In the genomic region with DNA sequence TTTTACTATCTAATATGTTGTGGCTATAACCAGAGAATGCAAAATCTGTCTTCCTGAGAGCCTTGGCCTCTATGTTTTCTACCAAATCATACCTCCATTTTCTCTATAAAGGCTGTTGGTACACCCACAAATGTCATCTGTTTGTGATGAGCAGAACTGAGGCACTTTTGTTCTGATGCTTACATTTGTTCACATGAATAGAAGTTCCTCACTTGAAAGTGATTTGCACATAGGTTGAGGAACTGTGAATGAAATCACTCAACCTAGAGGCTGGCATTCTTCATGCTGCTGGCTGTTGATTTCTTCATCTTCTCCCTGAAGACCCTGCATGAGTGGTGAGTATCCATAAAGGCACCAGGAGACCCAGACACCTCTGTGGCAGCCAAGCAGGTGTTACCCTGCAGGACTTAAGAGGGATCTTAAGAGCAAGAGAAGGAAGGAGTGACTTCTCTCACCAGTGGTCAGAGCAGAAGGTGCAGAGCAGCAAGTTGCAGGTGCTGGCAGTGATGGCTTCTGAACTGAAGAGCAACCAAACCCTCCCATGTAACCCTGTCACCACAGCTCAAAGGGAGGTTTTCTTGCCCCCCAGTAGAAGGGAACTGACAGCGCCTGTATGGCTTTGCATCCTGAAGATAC, we compare ENCODE assay signal across 16 cellular contexts.
A peak's percentile ranks its signal among the peaks of the same experiment; 100 is the strongest.
DNase-seq lines count a peak whose midpoint lies in the region; ATAC-seq and TF ChIP-seq lines count a peak whose summit lies in the region.
"Had no signal": no experiment of that assay in that cellular context is flagged by ENCODE, and none has a peak within 500 bp of the region (broad histone marks: within the 10 kb centered on the region; RNA-seq: fewer than 3 reads in every experiment).

No MANE protein-coding gene starts in this region.

- no peak for TF ChIP-seq POLR2A in adrenal gland (IDR thresholded peaks at IDR 0.05)

- ATAC-seq in GM21390 (IDR thresholded peaks at IDR 0.05; ENCODE audit: unreplicated experiment), result no peak
- ATAC-seq: K562 had no signal

- H4K20me1 ChIP-seq in osteoblast (ENCODE audit: insufficient read depth, low read length), result no peaks in the 10 kb centered on the region

- H3K4me3 Mint-ChIP-seq in HFFc6 (peak overlapping the region; percentile 37; the same call in 1 of the 2 replicates), endodermal cell (no peak overlapping the region)
- H3K4me3 Mint-ChIP-seq: CD14-positive monocyte had no signal

- H3K9me3 ChIP-seq in A673 (ENCODE audit: low read depth, low read length, poor library complexity, severe bottlenecking) (no peaks in the 10 kb centered on the region), endodermal cell (ENCODE audit: control insufficient read depth, low read length) (no peaks in the 10 kb centered on the region), osteoblast (ENCODE audit: low read depth, low read length) (no peaks in the 10 kb centered on the region), adrenal gland (replicated peaks in 1 of 3) (no peaks in the 10 kb centered on the region)

- peaks cover 51% of the 10 kb centered on the region for H3K36me3 Mint-ChIP-seq in HFFc6 (ENCODE audit: low read depth)
- no peaks in the 10 kb centered on the region for H3K36me3 Mint-ChIP-seq in endodermal cell (ENCODE audit: low read depth)
- H3K36me3 Mint-ChIP-seq: CD14-positive monocyte had no signal

- H3K9me3 Mint-ChIP-seq in HFFc6 (no peaks in the 10 kb centered on the region), endodermal cell (no peaks in the 10 kb centered on the region)
- H3K9me3 Mint-ChIP-seq: CD14-positive monocyte had no signal

- intact Hi-C loops in A673 (cut with micrococcal nuclease; ENCODE audit: unreplicated experiment) (no loop called here), adrenal gland (cut with DNase I) (no loop called here)

- peaks cover 100% of the 10 kb centered on the region for H3K4me1 Mint-ChIP-seq in HFFc6 (ENCODE audit: low read depth)
- peaks cover 40% of the 10 kb centered on the region for H3K4me1 Mint-ChIP-seq in endodermal cell

- H3K27me3 ChIP-seq in A673 (replicated peaks; ENCODE audit: insufficient read depth, low read depth, low read length, poor library complexity), result no peaks in the 10 kb centered on the region
- H3K27me3 ChIP-seq in endodermal cell (ENCODE audit: control insufficient read depth, insufficient read depth, low read length, poor library complexity, severe bottlenecking), result no peaks in the 10 kb centered on the region
- H3K27me3 ChIP-seq in osteoblast (ENCODE audit: insufficient read depth, low read length), result no peaks in the 10 kb centered on the region
- H3K27me3 ChIP-seq in adrenal gland, result no peaks in the 10 kb centered on the region

- H3K27ac ChIP-seq in A673 (ENCODE audit: low read depth, low read length, poor library complexity, severe bottlenecking), result peak overlapping the region; percentile 28
- no peak overlapping the region for H3K27ac ChIP-seq in endodermal cell (ENCODE audit: low read depth, low read length)
- peak overlapping the region; percentile 12 for H3K27ac ChIP-seq in osteoblast (ENCODE audit: low read depth, low read length)
- no peak overlapping the region for H3K27ac ChIP-seq in adrenal gland

- TF ChIP-seq CTCF in A673 (conservative IDR thresholded peaks at IDR 0.05; ENCODE audit: low read depth, low read length), result no peak
- TF ChIP-seq CTCF in HFFc6 (IDR thresholded peaks at IDR 0.05), result no peak
- TF ChIP-seq CTCF in endodermal cell (conservative IDR thresholded peaks at IDR 0.05), result no peak
- TF ChIP-seq CTCF in osteoblast (IDR thresholded peaks at IDR 0.05; ENCODE audit: extremely low read depth, low read depth, low read length), result no peak
- no peak for TF ChIP-seq CTCF in adrenal gland (IDR thresholded peaks at IDR 0.05)

- no peak overlapping the region for H2AFZ ChIP-seq in osteoblast (ENCODE audit: low read length)

- no peaks in the 10 kb centered on the region for H3K36me3 ChIP-seq in A673 (ENCODE audit: insufficient read depth, low read length, poor library complexity, severe bottlenecking)
- H3K36me3 ChIP-seq in endodermal cell (ENCODE audit: control insufficient read depth, insufficient read depth, low read length), result peaks cover 61% of the 10 kb centered on the region
- peaks cover 49% of the 10 kb centered on the region for H3K36me3 ChIP-seq in osteoblast (ENCODE audit: insufficient read depth, low read length)
- no peaks in the 10 kb centered on the region for H3K36me3 ChIP-seq in adrenal gland (replicated peaks in 1 of 2)

- H3K27me3 Mint-ChIP-seq in HFFc6 (ENCODE audit: insufficient read depth) (peaks cover 10% of the 10 kb centered on the region), endodermal cell (ENCODE audit: insufficient read depth) (no peaks in the 10 kb centered on the region)

- H3K9ac ChIP-seq in endodermal cell (ENCODE audit: extremely low read depth, low read length, poor library complexity, severe bottlenecking), result no peak overlapping the region

- H3K79me2 ChIP-seq in osteoblast (ENCODE audit: insufficient read depth, low read length), result peaks cover 79% of the 10 kb centered on the region

- H3K27ac Mint-ChIP-seq in HFFc6 (peak overlapping the region; percentile 83), endodermal cell (no peak overlapping the region)
- H3K27ac Mint-ChIP-seq: CD14-positive monocyte had no signal

- H3K4me3 ChIP-seq in A673 (ENCODE audit: low read depth, low read length, poor library complexity, severe bottlenecking) (no peak overlapping the region), endodermal cell (ENCODE audit: low read length) (no peak overlapping the region), osteoblast (ENCODE audit: insufficient read depth, low read length) (no peak overlapping the region), adrenal gland (no peak overlapping the region)
- H3K4me3 ChIP-seq: K562 had no signal

- BruUV-seq in A673 (replicated peaks; lab: Mats Ljungman, UMichigan), result no TSS peak

- no peak for DNase-seq in A673 (ENCODE audit: low spot score)
- DNase-seq in HFFc6, result no peak
- peak; percentile 56 for DNase-seq in endodermal cell
- DNase-seq in osteoblast (ENCODE audit: insufficient read length, low spot score, missing footprints), result no peak
- DNase-seq in RKO (ENCODE audit: low spot score), result no peak
- DNase-seq in adrenal gland, result no peak
- no peak for DNase-seq in NCI-H748 (lab: John Stamatoyannopoulos, UW; ENCODE audit: unreplicated experiment)
- DNase-seq: 8988T; COR-L47; NCI-H1436 treated with DMSO at 0.1 percent for 48 hours; NCI-H2081 treated with DMSO at 0.1 percent for 48 hours; NCI-H524 treated with DMSO at 0.1 percent for 48 hours; NK-92 treated with Interleukin-12 subunit alpha and Interleukin-12 subunit beta, amount 100 ng/mL, for 24 hours had no signal

- WGBS in endodermal cell (ENCODE audit: insufficient coverage in 1 of 2, insufficient read length in 1 of 2), 2 experiments, result 93 to 100% methylated on average over 1 of the region's 1 CpG
- 73 to 92% (median 86%) methylated on average over 1 of the region's 1 CpG for WGBS in adrenal gland, 4 donors

- H3K4me2 ChIP-seq in osteoblast (ENCODE audit: insufficient read depth, low read length), result no peak overlapping the region

- POLR2A ChIA-PET in A673 (lab: Charles Lee; ENCODE audit: low non-redundant PET), result no interaction called here

- peaks cover 81% of the 10 kb centered on the region for H3K4me1 ChIP-seq in A673 (ENCODE audit: insufficient read depth, low read length, poor library complexity, severe bottlenecking)
- H3K4me1 ChIP-seq in endodermal cell (ENCODE audit: control insufficient read depth, insufficient read depth, low read length), result peaks cover 15% of the 10 kb centered on the region
- peaks cover 64% of the 10 kb centered on the region for H3K4me1 ChIP-seq in osteoblast (ENCODE audit: insufficient read depth, low read length)
- H3K4me1 ChIP-seq in adrenal gland (replicated peaks in 1 of 2), result no peaks in the 10 kb centered on the region

- CTCF ChIA-PET in A673 (lab: Charles Lee), result no interaction called here

Comparison
In these comparisons a context has a peak if more than half of its experiments do, and no peak if none do; other contexts are left out.
1. H3K27ac ChIP-seq: peak in A673 (single experiment) and osteoblast (single experiment); none in endodermal cell (single experiment) and adrenal gland (0 of 5).